29 cellular contexts compared by ENCODE assay signal in the genomic region with DNA sequence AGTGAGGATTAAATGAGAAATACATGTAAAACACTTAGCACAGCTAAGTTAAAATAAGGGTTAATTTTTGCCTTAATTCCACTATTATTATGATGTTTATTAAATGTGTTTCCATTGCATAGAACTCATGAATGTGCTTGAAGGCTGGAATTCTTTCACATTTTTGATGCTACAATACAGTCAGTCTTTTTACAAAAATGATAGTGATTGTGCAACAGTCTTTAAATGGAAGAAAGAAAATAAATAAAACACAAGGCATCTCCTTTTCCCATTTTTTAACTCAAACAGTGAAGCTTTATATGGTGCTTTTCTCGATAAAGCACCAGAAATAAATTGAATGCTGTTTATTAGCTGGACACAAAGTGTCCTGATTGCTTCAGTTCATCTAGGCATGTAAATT.
"Had no signal": no experiment of that assay in that cellular context is flagged by ENCODE, and none has a peak within 500 bp of the region (broad histone marks: within the 10 kb centered on the region; RNA-seq: fewer than 3 reads in every experiment).

No MANE protein-coding gene starts in this region.

- H3K4me1 Mint-ChIP-seq: stimulated activated naive B cell treated with anti-CD40 and anti-IgM and Interleukin-4, amounts not matched to agents 10 μg/mL and 1 μg/mL and 100 μg/mL, for 72 hours; stimulated activated naive CD8-positive, alpha-beta T cell treated with anti-CD3 and anti-CD28 coated beads, Interleukin-15, amount 100 ng/mL, for 72 hours had no signal

- DNase-seq: cortex of kidney; effector memory CD4-positive, alpha-beta T cell; foreskin keratinocyte; head of caudate nucleus; left colon; left ventricle myocardium superior; mesenchymal stem cell; midbrain; nucleus accumbens; pancreas; right cardiac atrium; spleen; stimulated activated CD4-positive, alpha-beta T cell treated with anti-CD3 and anti-CD28 coated beads, Interleukin-15, amount 100 ng/mL, for 24 hours; stimulated activated CD4-positive, alpha-beta T cell treated with anti-CD3 and anti-CD28 coated beads, Interleukin-1b, Interleukin-23, amount 100 ng/mL, for 48 hours; stimulated activated CD4-positive, alpha-beta T cell treated with anti-CD3 and anti-CD28 coated beads, Interleukin-4, amount 100 ng/mL, for 24 hours; stimulated activated naive B cell treated with anti-CD40 and anti-IgM and Interleukin-4, amounts not matched to agents 10 μg/mL and 1 μg/mL and 100 μg/mL, for 72 hours; stimulated activated naive CD8-positive, alpha-beta T cell treated with anti-CD3 and anti-CD28 coated beads, Interleukin-15, amount 100 ng/mL, for 72 hours; testis; upper lobe of right lung had no signal

- ATAC-seq: foreskin keratinocyte; left colon; left ventricle myocardium superior; natural killer cell treated with Interleukin-12 subunit alpha and Interleukin-12 subunit beta and Interleukin-15 and Interleukin-18, amount 100 ng/mL, for 72 hours; pancreas; right cardiac atrium; stimulated activated naive B cell treated with anti-CD40 and anti-IgM and Interleukin-4, amounts not matched to agents 10 μg/mL and 1 μg/mL and 100 μg/mL, for 72 hours; stimulated activated naive CD8-positive, alpha-beta T cell treated with anti-CD3 and anti-CD28 coated beads, Interleukin-15, amount 100 ng/mL, for 72 hours; upper lobe of right lung had no signal

- H3K4me3 ChIP-seq: esophagus muscularis mucosa, hepatocyte, lung, neural progenitor cell, pancreas, spleen, testis, tibial nerve, upper lobe of right lung, vagina had no signal

- H3K9me3 Mint-ChIP-seq: natural killer cell treated with Interleukin-12 subunit alpha and Interleukin-12 subunit beta and Interleukin-15 and Interleukin-18, amount 100 ng/mL, for 72 hours; stimulated activated naive CD8-positive, alpha-beta T cell treated with anti-CD3 and anti-CD28 coated beads, Interleukin-15, amount 100 ng/mL, for 72 hours had no signal

- H3K9me3 ChIP-seq: esophagus muscularis mucosa, pancreas, testis, tibial nerve, upper lobe of right lung, vagina had no signal

- FAIRE-seq: endometrium, pancreas had no signal

- H3K36me3 Mint-ChIP-seq: natural killer cell treated with Interleukin-12 subunit alpha and Interleukin-12 subunit beta and Interleukin-15 and Interleukin-18, amount 100 ng/mL, for 72 hours; stimulated activated naive B cell treated with anti-CD40 and anti-IgM and Interleukin-4, amounts not matched to agents 10 μg/mL and 1 μg/mL and 100 μg/mL, for 72 hours had no signal

- H3K4me1 ChIP-seq: esophagus muscularis mucosa, foreskin keratinocyte, pancreas, spleen, testis, tibial nerve, upper lobe of right lung, vagina had no signal

- H3K27ac ChIP-seq: epithelial cell of prostate, esophagus muscularis mucosa, foreskin keratinocyte, hepatocyte, neural progenitor cell, pancreas, spleen, testis, upper lobe of right lung, vagina had no signal

- H3K9ac ChIP-seq: neural progenitor cell had no signal

- H2AFZ ChIP-seq: hepatocyte, neural progenitor cell had no signal

- H3K27me3 ChIP-seq: esophagus muscularis mucosa, foreskin keratinocyte, hepatocyte, neural progenitor cell, pancreas, spleen, testis, tibial nerve, upper lobe of right lung, vagina had no signal

- H3K36me3 ChIP-seq: esophagus muscularis mucosa, neural progenitor cell, pancreas, spleen, tibial nerve, upper lobe of right lung, vagina had no signal

- H3K79me2 ChIP-seq: hepatocyte had no signal

- H3K4me2 ChIP-seq: hepatocyte, neural progenitor cell had no signal

- H3K4me3 Mint-ChIP-seq: natural killer cell treated with Interleukin-12 subunit alpha and Interleukin-12 subunit beta and Interleukin-15 and Interleukin-18, amount 100 ng/mL, for 72 hours; neural progenitor cell; stimulated activated naive B cell treated with anti-CD40 and anti-IgM and Interleukin-4, amounts not matched to agents 10 μg/mL and 1 μg/mL and 100 μg/mL, for 72 hours; stimulated activated naive CD8-positive, alpha-beta T cell treated with anti-CD3 and anti-CD28 coated beads, Interleukin-15, amount 100 ng/mL, for 72 hours had no signal

- H3K27ac Mint-ChIP-seq: natural killer cell treated with Interleukin-12 subunit alpha and Interleukin-12 subunit beta and Interleukin-15 and Interleukin-18, amount 100 ng/mL, for 72 hours; neural progenitor cell; progenitor cell of endocrine pancreas; stimulated activated naive B cell treated with anti-CD40 and anti-IgM and Interleukin-4, amounts not matched to agents 10 μg/mL and 1 μg/mL and 100 μg/mL, for 72 hours; stimulated activated naive CD8-positive, alpha-beta T cell treated with anti-CD3 and anti-CD28 coated beads, Interleukin-15, amount 100 ng/mL, for 72 hours had no signal
